1 cellular context compared by ENCODE assay signal in the genomic region with DNA sequence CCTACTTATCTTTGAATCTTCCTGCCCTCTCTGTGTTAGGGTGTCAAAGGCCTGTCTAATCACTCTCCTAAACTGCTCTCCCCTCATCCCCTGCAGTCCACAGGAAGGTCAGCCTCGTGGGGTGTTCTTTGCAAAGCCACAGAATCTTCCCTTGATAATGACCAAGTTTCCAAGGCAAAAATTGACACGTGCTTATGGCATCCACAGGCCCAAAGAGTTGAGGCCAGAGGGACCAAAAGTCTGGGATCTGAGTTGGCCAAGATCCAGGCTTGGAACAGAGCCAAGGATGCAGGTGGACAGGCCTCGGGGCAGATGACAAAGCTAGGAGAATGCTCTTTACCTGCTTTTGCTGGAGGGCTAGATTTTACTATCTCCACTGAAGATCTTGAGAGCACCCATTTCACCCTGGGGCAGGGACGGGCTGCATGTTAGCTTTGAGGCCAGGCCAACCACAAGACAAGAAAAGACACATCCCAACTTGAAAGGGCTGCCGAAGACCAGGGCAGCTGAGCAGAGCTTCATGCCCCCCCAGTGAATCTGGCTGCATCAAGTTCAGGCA.
TF ChIP-seq lines count a peak whose summit lies in the region.

No MANE protein-coding gene starts in this region.

TF ChIP-seq in HEK293, 187 proteins besides CTCF, POLR2A, EP300 and RAD21 (continued from another document):
- TF ChIP-seq, protein P1, sequence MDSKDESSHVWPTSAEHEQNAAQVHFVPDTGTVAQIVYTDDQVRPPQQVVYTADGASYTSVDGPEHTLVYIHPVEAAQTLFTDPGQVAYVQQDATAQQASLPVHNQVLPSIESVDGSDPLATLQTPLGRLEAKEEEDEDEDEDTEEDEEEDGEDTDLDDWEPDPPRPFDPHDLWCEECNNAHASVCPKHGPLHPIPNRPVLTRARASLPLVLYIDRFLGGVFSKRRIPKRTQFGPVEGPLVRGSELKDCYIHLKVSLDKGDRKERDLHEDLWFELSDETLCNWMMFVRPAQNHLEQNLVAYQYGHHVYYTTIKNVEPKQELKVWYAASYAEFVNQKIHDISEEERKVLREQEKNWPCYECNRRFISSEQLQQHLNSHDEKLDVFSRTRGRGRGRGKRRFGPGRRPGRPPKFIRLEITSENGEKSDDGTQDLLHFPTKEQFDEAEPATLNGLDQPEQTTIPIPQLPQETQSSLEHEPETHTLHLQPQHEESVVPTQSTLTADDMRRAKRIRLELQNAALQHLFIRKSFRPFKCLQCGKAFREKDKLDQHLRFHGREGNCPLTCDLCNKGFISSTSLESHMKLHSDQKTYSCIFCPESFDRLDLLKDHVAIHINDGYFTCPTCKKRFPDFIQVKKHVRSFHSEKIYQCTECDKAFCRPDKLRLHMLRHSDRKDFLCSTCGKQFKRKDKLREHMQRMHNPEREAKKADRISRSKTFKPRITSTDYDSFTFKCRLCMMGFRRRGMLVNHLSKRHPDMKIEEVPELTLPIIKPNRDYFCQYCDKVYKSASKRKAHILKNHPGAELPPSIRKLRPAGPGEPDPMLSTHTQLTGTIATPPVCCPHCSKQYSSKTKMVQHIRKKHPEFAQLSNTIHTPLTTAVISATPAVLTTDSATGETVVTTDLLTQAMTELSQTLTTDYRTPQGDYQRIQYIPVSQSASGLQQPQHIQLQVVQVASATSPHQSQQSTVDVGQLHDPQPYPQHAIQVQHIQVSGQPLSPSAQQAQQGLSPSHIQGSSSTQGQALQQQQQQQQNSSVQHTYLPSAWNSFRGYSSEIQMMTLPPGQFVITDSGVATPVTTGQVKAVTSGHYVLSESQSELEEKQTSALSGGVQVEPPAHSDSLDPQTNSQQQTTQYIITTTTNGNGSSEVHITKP (tag by site-specific recombination; IDR thresholded peaks at IDR 0.05) = 0 out of 2 replicates have a peak, but pooled peaks have one; percentile 8
- TF ChIP-seq, protein P2, sequence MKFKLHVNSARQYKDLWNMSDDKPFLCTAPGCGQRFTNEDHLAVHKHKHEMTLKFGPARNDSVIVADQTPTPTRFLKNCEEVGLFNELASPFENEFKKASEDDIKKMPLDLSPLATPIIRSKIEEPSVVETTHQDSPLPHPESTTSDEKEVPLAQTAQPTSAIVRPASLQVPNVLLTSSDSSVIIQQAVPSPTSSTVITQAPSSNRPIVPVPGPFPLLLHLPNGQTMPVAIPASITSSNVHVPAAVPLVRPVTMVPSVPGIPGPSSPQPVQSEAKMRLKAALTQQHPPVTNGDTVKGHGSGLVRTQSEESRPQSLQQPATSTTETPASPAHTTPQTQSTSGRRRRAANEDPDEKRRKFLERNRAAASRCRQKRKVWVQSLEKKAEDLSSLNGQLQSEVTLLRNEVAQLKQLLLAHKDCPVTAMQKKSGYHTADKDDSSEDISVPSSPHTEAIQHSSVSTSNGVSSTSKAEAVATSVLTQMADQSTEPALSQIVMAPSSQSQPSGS (tag by site-specific recombination; IDR thresholded peaks at IDR 0.05; ENCODE audit: low read depth) = no peak
- TF ChIP-seq ZNF792 (tag by site-specific recombination; IDR thresholded peaks at IDR 0.05) = no peak
- no peak for TF ChIP-seq ZNF510 (tag by site-specific recombination; IDR thresholded peaks at IDR 0.05; ENCODE audit: insufficient replicate concordance)
- TF ChIP-seq ZBTB17 (tag by site-specific recombination; IDR thresholded peaks at IDR 0.05) = peak; percentile 92
- no peak for TF ChIP-seq ZNF776 (tag by site-specific recombination; IDR thresholded peaks at IDR 0.05; ENCODE audit: borderline replicate concordance)
- no peak for TF ChIP-seq OSR2 (tag by site-specific recombination; IDR thresholded peaks at IDR 0.05)
- no peak for TF ChIP-seq HOXC10 (CRISPR knock-in tag; IDR thresholded peaks at IDR 0.05)
- no peak for TF ChIP-seq ZNF664 (tag by site-specific recombination; IDR thresholded peaks at IDR 0.05)
- peak; percentile 61; the same call in 1 of the 2 replicates for TF ChIP-seq ZNF449 (tag by site-specific recombination; IDR thresholded peaks at IDR 0.05)
- no peak for TF ChIP-seq ZNF585B (tag by site-specific recombination; IDR thresholded peaks at IDR 0.05)
- no peak for TF ChIP-seq BCL6B (tag by site-specific recombination; IDR thresholded peaks at IDR 0.05)
- TF ChIP-seq ZNF830 (tag by site-specific recombination; IDR thresholded peaks at IDR 0.05; ENCODE audit: low read depth) = no peak
- TF ChIP-seq ZNF398 (tag by site-specific recombination; IDR thresholded peaks at IDR 0.05) = no peak
- TF ChIP-seq ZNF324 (tag by site-specific recombination; IDR thresholded peaks at IDR 0.05) = no peak
- TF ChIP-seq, protein P3, sequence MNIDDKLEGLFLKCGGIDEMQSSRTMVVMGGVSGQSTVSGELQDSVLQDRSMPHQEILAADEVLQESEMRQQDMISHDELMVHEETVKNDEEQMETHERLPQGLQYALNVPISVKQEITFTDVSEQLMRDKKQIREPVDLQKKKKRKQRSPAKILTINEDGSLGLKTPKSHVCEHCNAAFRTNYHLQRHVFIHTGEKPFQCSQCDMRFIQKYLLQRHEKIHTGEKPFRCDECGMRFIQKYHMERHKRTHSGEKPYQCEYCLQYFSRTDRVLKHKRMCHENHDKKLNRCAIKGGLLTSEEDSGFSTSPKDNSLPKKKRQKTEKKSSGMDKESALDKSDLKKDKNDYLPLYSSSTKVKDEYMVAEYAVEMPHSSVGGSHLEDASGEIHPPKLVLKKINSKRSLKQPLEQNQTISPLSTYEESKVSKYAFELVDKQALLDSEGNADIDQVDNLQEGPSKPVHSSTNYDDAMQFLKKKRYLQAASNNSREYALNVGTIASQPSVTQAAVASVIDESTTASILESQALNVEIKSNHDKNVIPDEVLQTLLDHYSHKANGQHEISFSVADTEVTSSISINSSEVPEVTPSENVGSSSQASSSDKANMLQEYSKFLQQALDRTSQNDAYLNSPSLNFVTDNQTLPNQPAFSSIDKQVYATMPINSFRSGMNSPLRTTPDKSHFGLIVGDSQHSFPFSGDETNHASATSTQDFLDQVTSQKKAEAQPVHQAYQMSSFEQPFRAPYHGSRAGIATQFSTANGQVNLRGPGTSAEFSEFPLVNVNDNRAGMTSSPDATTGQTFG (tag by site-specific recombination; IDR thresholded peaks at IDR 0.05; ENCODE audit: borderline replicate concordance) = no peak
- TF ChIP-seq ZNF560 (tag by site-specific recombination; IDR thresholded peaks at IDR 0.05; ENCODE audit: borderline replicate concordance) = no peak
- TF ChIP-seq, protein P4, sequence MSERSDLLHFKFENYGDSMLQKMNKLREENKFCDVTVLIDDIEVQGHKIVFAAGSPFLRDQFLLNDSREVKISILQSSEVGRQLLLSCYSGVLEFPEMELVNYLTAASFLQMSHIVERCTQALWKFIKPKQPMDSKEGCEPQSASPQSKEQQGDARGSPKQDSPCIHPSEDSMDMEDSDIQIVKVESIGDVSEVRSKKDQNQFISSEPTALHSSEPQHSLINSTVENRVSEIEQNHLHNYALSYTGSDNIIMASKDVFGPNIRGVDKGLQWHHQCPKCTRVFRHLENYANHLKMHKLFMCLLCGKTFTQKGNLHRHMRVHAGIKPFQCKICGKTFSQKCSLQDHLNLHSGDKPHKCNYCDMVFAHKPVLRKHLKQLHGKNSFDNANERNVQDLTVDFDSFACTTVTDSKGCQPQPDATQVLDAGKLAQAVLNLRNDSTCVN (tag by site-specific recombination; optimal IDR thresholded peaks at IDR 0.05) = no peak
- TF ChIP-seq, protein P5, sequence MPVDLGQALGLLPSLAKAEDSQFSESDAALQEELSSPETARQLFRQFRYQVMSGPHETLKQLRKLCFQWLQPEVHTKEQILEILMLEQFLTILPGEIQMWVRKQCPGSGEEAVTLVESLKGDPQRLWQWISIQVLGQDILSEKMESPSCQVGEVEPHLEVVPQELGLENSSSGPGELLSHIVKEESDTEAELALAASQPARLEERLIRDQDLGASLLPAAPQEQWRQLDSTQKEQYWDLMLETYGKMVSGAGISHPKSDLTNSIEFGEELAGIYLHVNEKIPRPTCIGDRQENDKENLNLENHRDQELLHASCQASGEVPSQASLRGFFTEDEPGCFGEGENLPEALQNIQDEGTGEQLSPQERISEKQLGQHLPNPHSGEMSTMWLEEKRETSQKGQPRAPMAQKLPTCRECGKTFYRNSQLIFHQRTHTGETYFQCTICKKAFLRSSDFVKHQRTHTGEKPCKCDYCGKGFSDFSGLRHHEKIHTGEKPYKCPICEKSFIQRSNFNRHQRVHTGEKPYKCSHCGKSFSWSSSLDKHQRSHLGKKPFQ (tag by site-specific recombination; IDR thresholded peaks at IDR 0.05) = no peak
- TF ChIP-seq ZNF335 (tag by site-specific recombination; conservative IDR thresholded peaks at IDR 0.05) = no peak
- no peak for TF ChIP-seq MYNN (tag by site-specific recombination; IDR thresholded peaks at IDR 0.05; ENCODE audit: borderline replicate concordance)
- TF ChIP-seq TCF7L2 (IDR thresholded peaks at IDR 0.05; ENCODE audit: borderline replicate concordance, low read depth, low read length) = peak; percentile 67
- no peak for TF ChIP-seq ZNF114 (tag by site-specific recombination; IDR thresholded peaks at IDR 0.05)
- no peak for TF ChIP-seq ZNF555 (tag by site-specific recombination; conservative IDR thresholded peaks at IDR 0.05)
- no peak for TF ChIP-seq GLI2 (tag by site-specific recombination; IDR thresholded peaks at IDR 0.05; ENCODE audit: borderline replicate concordance, low read depth)
- no peak for TF ChIP-seq ZNF658 (tag by site-specific recombination; IDR thresholded peaks at IDR 0.05)
- no peak for TF ChIP-seq SCRT1 (tag by site-specific recombination; IDR thresholded peaks at IDR 0.05; ENCODE audit: borderline replicate concordance)
- TF ChIP-seq BCL11B (tag by site-specific recombination; IDR thresholded peaks at IDR 0.05; ENCODE audit: low read depth) = no peak
- TF ChIP-seq ZNF561 (tag by site-specific recombination; IDR thresholded peaks at IDR 0.05; ENCODE audit: borderline replicate concordance) = no peak
- TF ChIP-seq, protein P6, sequence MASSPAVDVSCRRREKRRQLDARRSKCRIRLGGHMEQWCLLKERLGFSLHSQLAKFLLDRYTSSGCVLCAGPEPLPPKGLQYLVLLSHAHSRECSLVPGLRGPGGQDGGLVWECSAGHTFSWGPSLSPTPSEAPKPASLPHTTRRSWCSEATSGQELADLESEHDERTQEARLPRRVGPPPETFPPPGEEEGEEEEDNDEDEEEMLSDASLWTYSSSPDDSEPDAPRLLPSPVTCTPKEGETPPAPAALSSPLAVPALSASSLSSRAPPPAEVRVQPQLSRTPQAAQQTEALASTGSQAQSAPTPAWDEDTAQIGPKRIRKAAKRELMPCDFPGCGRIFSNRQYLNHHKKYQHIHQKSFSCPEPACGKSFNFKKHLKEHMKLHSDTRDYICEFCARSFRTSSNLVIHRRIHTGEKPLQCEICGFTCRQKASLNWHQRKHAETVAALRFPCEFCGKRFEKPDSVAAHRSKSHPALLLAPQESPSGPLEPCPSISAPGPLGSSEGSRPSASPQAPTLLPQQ (tag by site-specific recombination; IDR thresholded peaks at IDR 0.05) = no peak
- TF ChIP-seq ZNF169 (tag by site-specific recombination; IDR thresholded peaks at IDR 0.05) = no peak
- TF ChIP-seq SALL2 (tag by site-specific recombination; IDR thresholded peaks at IDR 0.05; ENCODE audit: borderline replicate concordance) = no peak
- peak; percentile 44; the same call in 1 of the 2 replicates for TF ChIP-seq ZNF366 (tag by site-specific recombination; conservative IDR thresholded peaks at IDR 0.05)
- no peak for TF ChIP-seq ZNF138 (tag by site-specific recombination; IDR thresholded peaks at IDR 0.05; ENCODE audit: borderline replicate concordance)
- no peak for TF ChIP-seq REPIN1 (tag by site-specific recombination; IDR thresholded peaks at IDR 0.05; ENCODE audit: low read depth)
